In genomic region chr10:129005804-129006203, GRCh38 we compare ENCODE assay signal across 25 cellular contexts.
"Had no signal": no experiment of that assay in that cellular context is flagged by ENCODE, and none has a peak within 500 bp of the region (broad histone marks: within the 10 kb centered on the region; RNA-seq: fewer than 3 reads in every experiment).

No MANE protein-coding gene starts in this region.

- H3K27ac ChIP-seq: neural progenitor cell, ovary, parathyroid adenoma, psoas muscle, right lobe of liver, sigmoid colon, stomach, thoracic aorta, thyroid gland, tibial nerve, upper lobe of left lung, vagina had no signal

- H3K4me2 ChIP-seq: neural progenitor cell had no signal

- H3K4me3 ChIP-seq: neural progenitor cell, ovary, psoas muscle, right lobe of liver, sigmoid colon, stomach, thoracic aorta, thyroid gland, tibial nerve, upper lobe of left lung, vagina had no signal

- H3K9me3 ChIP-seq: psoas muscle, right lobe of liver, thoracic aorta, thyroid gland, vagina had no signal

- H3K4me1 ChIP-seq: parathyroid adenoma, psoas muscle, right lobe of liver, sigmoid colon, stomach, thyroid gland, upper lobe of left lung, vagina had no signal

- H3K9ac ChIP-seq: neural progenitor cell, parathyroid adenoma had no signal

- H3K36me3 ChIP-seq: neural progenitor cell, ovary, right lobe of liver, sigmoid colon, stomach, thoracic aorta, thyroid gland, tibial nerve, upper lobe of left lung, vagina had no signal

- DNase-seq: natural killer cell; occipital lobe; ovary; posterior cingulate gyrus; psoas muscle; right cardiac atrium; right lobe of liver; sigmoid colon; small intestine; stimulated activated CD4-positive, alpha-beta T cell treated with anti-CD3 and anti-CD28 coated beads, Interleukin-15, amount 100 ng/mL, for 24 hours; stimulated activated CD4-positive, alpha-beta T cell treated with anti-CD3 and anti-CD28 coated beads, Interleukin-2, amount 100 ng/mL, for 24 hours; stimulated activated CD4-positive, alpha-beta T cell treated with anti-CD3 and anti-CD28 coated beads, Interleukin-2, amount 100 ng/mL, for 48 hours; stimulated activated CD4-positive, alpha-beta T cell treated with anti-CD3 and anti-CD28 coated beads, Interleukin-4, amount 100 ng/mL, for 24 hours; stimulated activated naive B cell treated with anti-CD40 and anti-IgM and Interleukin-4, amounts not matched to agents 10 μg/mL and 1 μg/mL and 100 μg/mL, for 72 hours; stimulated activated naive CD4-positive, alpha-beta T cell treated with Interleukin-2 at 50 U/mL for 16 hours; stomach; thyroid gland; trophoblast cell; upper lobe of left lung had no signal

- H3K79me2 ChIP-seq: parathyroid adenoma had no signal

- ATAC-seq: natural killer cell; psoas muscle; right cardiac atrium; right lobe of liver; stimulated activated effector memory CD8-positive, alpha-beta T cell treated with anti-CD3 and anti-CD28 coated beads, Interleukin-12 subunit alpha, Interleukin-12 subunit beta, amount 100 ng/mL, for 72 hours; stimulated activated naive B cell treated with anti-CD40 and anti-IgM and Interleukin-4, amounts not matched to agents 10 μg/mL and 1 μg/mL and 100 μg/mL, for 72 hours had no signal

- H3K27me3 ChIP-seq: neural progenitor cell, ovary, right lobe of liver, sigmoid colon, stomach, thyroid gland, tibial nerve, upper lobe of left lung, vagina had no signal

- H2AFZ ChIP-seq: neural progenitor cell, parathyroid adenoma had no signal
